Comparison of ENCODE assay signal across 11 cellular contexts in genomic region chr1:67840449-67840848, GRCh38. TPM values are rescaled to one million over a fixed set of nuclear protein-coding genes. Genes with fewer than 3 reads are reported as not detected.
A peak's percentile ranks its signal among the peaks of the same experiment; 100 is the strongest.
DNase-seq lines count a peak whose midpoint lies in the region; ATAC-seq, FAIRE-seq and TF ChIP-seq lines count a peak whose summit lies in the region.
"Had no signal": no experiment of that assay in that cellular context is flagged by ENCODE, and none has a peak within 500 bp of the region (broad histone marks: within the 10 kb centered on the region; RNA-seq: fewer than 3 reads in every experiment).

No MANE protein-coding gene starts in this region.

- H3K27ac ChIP-seq in HUES48 (ENCODE audit: low read depth, low read length) (peak overlapping the region; percentile 73), kidney (ENCODE audit: low read depth in 2 of 2, low read length in 2 of 2) (no peak overlapping the region), upper lobe of right lung (no peak overlapping the region)

- H3K9ac ChIP-seq in HUES48 (ENCODE audit: low read depth, low read length) (peak overlapping the region; percentile 57; the same call in 1 of the 2 replicates), kidney (ENCODE audit: low read length in 2 of 2) (no peak overlapping the region)

- H3K4me3 ChIP-seq in HUES48 (ENCODE audit: low read depth, low read length), result peak overlapping the region; percentile 40; the same call in 1 of the 2 replicates
- H3K4me3 ChIP-seq in bronchial epithelial cell (ENCODE audit: low read depth, low read length), result no peak overlapping the region
- H3K4me3 ChIP-seq in kidney (ENCODE audit: low read length in 2 of 2), result no peak overlapping the region
- no peak overlapping the region for H3K4me3 ChIP-seq in upper lobe of right lung

- no peaks in the 10 kb centered on the region for H3K36me3 ChIP-seq in HUES48 (ENCODE audit: control insufficient read depth, insufficient read depth, low read length)
- H3K36me3 ChIP-seq in bronchial epithelial cell (ENCODE audit: control insufficient read depth, insufficient read depth, low read length), result no peaks in the 10 kb centered on the region
- no peaks in the 10 kb centered on the region for H3K36me3 ChIP-seq in kidney (ENCODE audit: control insufficient read depth in 1 of 2, insufficient read depth in 2 of 2, low read length in 2 of 2)
- no peaks in the 10 kb centered on the region for H3K36me3 ChIP-seq in upper lobe of right lung

- FAIRE-seq in bronchial epithelial cell (lab: Jason Lieb, UNC) (no peak), kidney (lab: Jason Lieb, UNC) (peak; percentile 13)

- H3K27me3 ChIP-seq in HUES48 (ENCODE audit: control insufficient read depth, insufficient read depth, low read length), result peaks cover 5% of the 10 kb centered on the region; the same call in 1 of the 2 replicates
- no peaks in the 10 kb centered on the region for H3K27me3 ChIP-seq in bronchial epithelial cell (ENCODE audit: control insufficient read depth, insufficient read depth, low read length)
- no peaks in the 10 kb centered on the region for H3K27me3 ChIP-seq in upper lobe of right lung

- H3K4me1 ChIP-seq in HUES48 (ENCODE audit: control insufficient read depth, insufficient read depth, low read length), result peaks cover 66% of the 10 kb centered on the region
- H3K4me1 ChIP-seq in kidney (ENCODE audit: control insufficient read depth in 1 of 2, insufficient read depth in 1 of 2, low read depth in 1 of 2, low read length in 2 of 2), result peaks cover 3 to 6% of the 10 kb centered on the region in 2 donors
- H3K4me1 ChIP-seq in upper lobe of right lung, result peaks cover 17% of the 10 kb centered on the region

- H3K9me3 ChIP-seq in HUES48 (ENCODE audit: control insufficient read depth, insufficient read depth, low read length) (no peaks in the 10 kb centered on the region), kidney (ENCODE audit: control insufficient read depth in 1 of 2, low read length in 2 of 2) (no peaks in the 10 kb centered on the region), upper lobe of right lung (no peaks in the 10 kb centered on the region)

- DNase-seq in bronchial epithelial cell (ENCODE audit: low read depth) (peak; percentile 80), kidney (no peak), upper lobe of right lung (no peak), NCI-H510A treated with DMSO at 0.1 percent for 48 hours (lab: John Stamatoyannopoulos, UW) (no peak)
- DNase-seq: cortex of kidney, GDM1, NCI-H1105 treated with DMSO at 0.1 percent for 48 hours, SIG-M5 had no signal

- intact Hi-C loops in kidney (cut with DNase I) (no loop called here), upper lobe of right lung (cut with DNase I) (no loop called here)

- TF ChIP-seq CTCF in bronchial epithelial cell (IDR thresholded peaks at IDR 0.05; ENCODE audit: insufficient read depth, low read length, severe bottlenecking) (no peak), kidney (IDR thresholded peaks at IDR 0.05; ENCODE audit: borderline replicate concordance, extremely low read depth, insufficient read depth) (no peak), upper lobe of right lung (IDR thresholded peaks at IDR 0.05) (no peak)

- ATAC-seq in upper lobe of right lung, result peak; percentile 73
- no peak for ATAC-seq in GM19455 (IDR thresholded peaks at IDR 0.05; ENCODE audit: unreplicated experiment)
- ATAC-seq in GM21576 (IDR thresholded peaks at IDR 0.05; ENCODE audit: unreplicated experiment), result no peak

RNA-seq across cellular contexts. Expression of gene GNG12, which starts 7.2 kb away (rescaled TPM):
- total RNA-seq in bronchial epithelial cell (75.3 and 88.3 TPM in 2 replicates), kidney (89.3 TPM), upper lobe of right lung (59.8 TPM)
- 46.1 TPM for polyA plus RNA-seq in kidney (ENCODE audit: insufficient read depth, low read depth, low replicate concordance)
